ENCODE assay signal across 14 cellular contexts in the genomic region with DNA sequence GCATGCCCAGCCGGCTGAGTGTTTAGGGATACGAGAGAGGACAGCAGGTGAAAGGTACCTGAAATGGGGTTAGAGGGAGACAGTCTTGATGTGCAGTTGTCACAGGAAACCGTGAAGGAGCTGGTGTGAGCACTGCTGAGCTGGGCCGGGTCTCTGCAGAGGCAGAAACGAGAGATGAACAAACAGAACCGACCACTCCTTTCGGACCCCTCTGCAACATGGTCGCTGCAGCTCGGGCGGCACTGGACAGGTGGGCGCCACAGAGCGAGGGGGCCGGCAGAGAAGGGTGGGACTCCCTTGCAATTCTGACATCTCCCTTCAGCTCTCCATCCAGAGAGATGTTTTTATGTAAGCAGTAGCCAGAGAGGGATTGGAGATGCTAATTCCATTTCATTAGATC.
"Had no signal": no experiment of that assay in that cellular context is flagged by ENCODE, and none has a peak within 500 bp of the region (broad histone marks: within the 10 kb centered on the region; RNA-seq: fewer than 3 reads in every experiment).

No MANE protein-coding gene starts in this region.

- H3K4me1 ChIP-seq: heart left ventricle, tibial nerve had no signal

- H3K36me3 ChIP-seq: heart left ventricle, tibial nerve had no signal

- H3K4me3 Mint-ChIP-seq: activated CD4-positive, alpha-beta T cell treated with anti-CD3 and anti-CD28 coated beads, Interleukin-2, amount 10 ng/mL, durations not matched to agents 7 days and 5 days; activated naive CD8-positive, alpha-beta T cell treated with anti-CD3 and anti-CD28 coated beads, Interleukin-2, amount 10 ng/mL, durations not matched to agents 7 days and 5 days; activated T-cell treated with anti-CD3 and anti-CD28 coated beads, Interleukin-2, amount 50 U/mL, for 72 hours; naive thymus-derived CD8-positive, alpha-beta T cell had no signal

- H3K27ac ChIP-seq: epithelial cell of prostate, heart left ventricle, tibial nerve had no signal

- H3K36me3 Mint-ChIP-seq: activated naive CD8-positive, alpha-beta T cell treated with anti-CD3 and anti-CD28 coated beads, Interleukin-2, amount 10 ng/mL, durations not matched to agents 7 days and 5 days; naive thymus-derived CD8-positive, alpha-beta T cell had no signal

- H3K9me3 Mint-ChIP-seq: activated T-cell treated with anti-CD3 and anti-CD28 coated beads, Interleukin-2, amount 50 U/mL, for 72 hours had no signal

- H3K4me1 Mint-ChIP-seq: activated CD4-positive, alpha-beta T cell treated with anti-CD3 and anti-CD28 coated beads, Interleukin-2, amount 10 ng/mL, durations not matched to agents 7 days and 5 days; activated naive CD8-positive, alpha-beta T cell treated with anti-CD3 and anti-CD28 coated beads, Interleukin-2, amount 10 ng/mL, durations not matched to agents 7 days and 5 days; naive thymus-derived CD8-positive, alpha-beta T cell had no signal

- H3K4me3 ChIP-seq: heart left ventricle, tibial nerve had no signal

- DNase-seq: activated CD4-positive, alpha-beta T cell treated with anti-CD3 and anti-CD28 coated beads, Interleukin-2, amount 10 ng/mL, durations not matched to agents 7 days and 5 days; activated CD8-positive, alpha-beta memory T cell treated with anti-CD3 and anti-CD28 coated beads, Interleukin-2, amount 50 U/mL, for 48 hours; activated naive CD8-positive, alpha-beta T cell treated with anti-CD3 and anti-CD28 coated beads, Interleukin-2, amount 10 ng/mL, durations not matched to agents 7 days and 5 days; activated T-cell treated with anti-CD3 and anti-CD28 coated beads, Interleukin-2, amount 50 U/mL, for 72 hours; cerebellar nuclear complex; effector memory CD4-positive, alpha-beta T cell; heart left ventricle; mammary epithelial cell; naive thymus-derived CD8-positive, alpha-beta T cell; occipital lobe; stimulated activated CD4-positive, alpha-beta T cell treated with anti-CD3 and anti-CD28 coated beads, Interleukin-4, amount 100 ng/mL, for 1 hour; stimulated activated naive CD4-positive, alpha-beta T cell had no signal

- H3K27ac Mint-ChIP-seq: activated CD4-positive, alpha-beta T cell treated with anti-CD3 and anti-CD28 coated beads, Interleukin-2, amount 10 ng/mL, durations not matched to agents 7 days and 5 days; activated naive CD8-positive, alpha-beta T cell treated with anti-CD3 and anti-CD28 coated beads, Interleukin-2, amount 10 ng/mL, durations not matched to agents 7 days and 5 days; activated T-cell treated with anti-CD3 and anti-CD28 coated beads, Interleukin-2, amount 50 U/mL, for 72 hours; naive thymus-derived CD8-positive, alpha-beta T cell had no signal

- H3K27me3 Mint-ChIP-seq: activated CD4-positive, alpha-beta T cell treated with anti-CD3 and anti-CD28 coated beads, Interleukin-2, amount 10 ng/mL, durations not matched to agents 7 days and 5 days had no signal

- ATAC-seq: activated T-cell treated with anti-CD3 and anti-CD28 coated beads, Interleukin-2, amount 50 U/mL, for 72 hours; heart left ventricle; naive thymus-derived CD8-positive, alpha-beta T cell had no signal
